8 cellular contexts compared by ENCODE assay signal in the genomic region with DNA sequence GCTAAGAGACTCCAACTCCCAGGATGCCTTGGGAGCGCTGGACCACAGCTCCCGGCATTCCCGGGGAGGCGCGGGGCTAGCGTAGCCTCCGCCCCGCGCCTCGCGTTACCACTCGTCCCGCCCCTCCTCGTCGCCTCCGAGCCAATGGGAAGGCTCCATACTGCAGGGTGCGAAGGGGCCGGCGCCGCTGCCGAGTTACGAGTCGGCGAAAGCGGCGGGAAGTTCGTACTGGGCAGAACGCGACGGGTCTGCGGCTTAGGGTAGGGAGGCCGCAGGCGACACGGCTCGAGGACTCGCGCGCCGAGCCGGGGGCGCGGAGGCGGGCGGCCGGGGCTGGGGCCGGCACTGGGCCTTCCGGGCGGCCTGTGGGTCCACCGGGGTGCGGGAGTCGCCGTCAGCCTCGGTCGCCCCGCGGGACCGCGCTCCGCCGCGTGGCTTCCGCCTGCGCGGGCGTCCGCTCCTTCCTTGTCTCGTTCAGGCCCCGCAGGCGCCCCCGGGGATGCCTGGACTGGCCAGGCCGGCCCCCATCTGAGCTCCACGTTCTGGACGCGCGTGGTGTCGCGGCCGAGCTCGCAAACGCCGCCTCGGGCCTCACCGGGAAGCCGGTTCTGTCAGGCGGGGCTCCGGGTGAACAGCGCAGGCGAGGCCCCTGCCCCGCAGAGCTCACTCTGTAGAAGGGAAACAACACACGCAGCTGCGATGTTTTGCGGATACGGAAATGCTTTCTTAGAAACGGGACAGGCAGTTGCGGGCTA. TPM values are rescaled to one million over a fixed set of nuclear protein-coding genes. Genes with fewer than 3 reads are reported as not detected.
DNase-seq lines count a peak whose midpoint lies in the region; ATAC-seq and TF ChIP-seq lines count a peak whose summit lies in the region.

A gene with protein sequence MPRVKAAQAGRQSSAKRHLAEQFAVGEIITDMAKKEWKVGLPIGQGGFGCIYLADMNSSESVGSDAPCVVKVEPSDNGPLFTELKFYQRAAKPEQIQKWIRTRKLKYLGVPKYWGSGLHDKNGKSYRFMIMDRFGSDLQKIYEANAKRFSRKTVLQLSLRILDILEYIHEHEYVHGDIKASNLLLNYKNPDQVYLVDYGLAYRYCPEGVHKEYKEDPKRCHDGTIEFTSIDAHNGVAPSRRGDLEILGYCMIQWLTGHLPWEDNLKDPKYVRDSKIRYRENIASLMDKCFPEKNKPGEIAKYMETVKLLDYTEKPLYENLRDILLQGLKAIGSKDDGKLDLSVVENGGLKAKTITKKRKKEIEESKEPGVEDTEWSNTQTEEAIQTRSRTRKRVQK (plus strand): TSS at position 195 of the 755 bp plus-strand sequence. CDS start 36,090 bp downstream, outside the sequence.

- TF ChIP-seq CTCF in dorsolateral prefrontal cortex (IDR thresholded peaks at IDR 0.05 in 54 of 56, conservative IDR thresholded peaks at IDR 0.05 in 2 of 56; ENCODE audit: low read depth in 1 of 56, partially characterized antibody in 56 of 56) (peak in 28 of 56 donors; percentile 5 to 59 (median 32)), right lobe of liver (IDR thresholded peaks at IDR 0.05) (no peak)

- DNase-seq in CD4-positive, alpha-beta memory T cell, result peak; percentile 90 to 93 (median 91)
- DNase-seq in HK-2 (ENCODE audit: unreplicated experiment) (peak; percentile 95), NCI-H82 treated with DMSO at 0.1 percent for 48 hours (lab: John Stamatoyannopoulos, UW; ENCODE audit: unreplicated experiment) (peak; percentile 86), dorsolateral prefrontal cortex (peak; percentile 95 to 99 (median 97)), right lobe of liver (peak; percentile 97 to 98 (median 98))
- peak; percentile 95 for DNase-seq in activated CD4-positive, alpha-beta T cell treated with anti-CD3 and anti-CD28 coated beads, Interleukin-2, amount 50 U/mL, for 48 hours
- peak; percentile 97 for DNase-seq in stimulated activated CD4-positive, alpha-beta T cell treated with anti-CD3 and anti-CD28 coated beads, Interleukin-4, amount 100 ng/mL, for 24 hours

- TF ChIP-seq POLR2A in right lobe of liver (IDR thresholded peaks at IDR 0.05), result no peak

- peaks cover 0 to 6% of the 10 kb centered on the region in 2 donors for H3K36me3 Mint-ChIP-seq in CD4-positive, alpha-beta memory T cell

- peaks cover 12 to 29% (median 19%) of the 10 kb centered on the region in 4 donors for H3K4me1 Mint-ChIP-seq in CD4-positive, alpha-beta memory T cell

- no peaks in the 10 kb centered on the region for H3K9me3 Mint-ChIP-seq in CD4-positive, alpha-beta memory T cell

- H3K27ac Mint-ChIP-seq in CD4-positive, alpha-beta memory T cell, result peak within 1 kb of the TSS; percentile 90 to 94 (median 92)

- no peaks in the 10 kb centered on the region for H3K9me3 ChIP-seq in CD4-positive, alpha-beta memory T cell (ENCODE audit: control insufficient read depth in 1 of 2, low read length in 2 of 2)
- no peaks in the 10 kb centered on the region for H3K9me3 ChIP-seq in right lobe of liver

- CTCF ChIA-PET in CD4-positive, alpha-beta memory T cell (lab: Charles Lee; ENCODE audit: partially characterized antibody), result interaction anchor here (0.7 kb wide), 1 partner anchor 55 kb away, joined by 3 read pairs; no protein-coding TSS in a partner anchor

- peak within 1 kb of the TSS; percentile 65 for H3K27ac ChIP-seq in CD4-positive, alpha-beta memory T cell (ENCODE audit: low read depth, low read length)
- H3K27ac ChIP-seq in dorsolateral prefrontal cortex (peak within 1 kb of the TSS in 15 of 59 donors; percentile 11 to 77 (median 51)), right lobe of liver (peak within 1 kb of the TSS in 2 of 3 donors; percentile 8 to 33)

- POLR2A ChIA-PET in CD4-positive, alpha-beta memory T cell (lab: Charles Lee; ENCODE audit: partially characterized antibody), result interaction anchor here (0.6 to 1.6 kb wide), 5 partner anchors 10 to 1181 kb away, joined by 3 to 8 read pairs (median 3); no protein-coding TSS in a partner anchor

- ATAC-seq in GM19455 (IDR thresholded peaks at IDR 0.05; ENCODE audit: unreplicated experiment) (peak; percentile 98), right lobe of liver (peak; percentile 100)

- peaks cover 21% of the 10 kb centered on the region for H3K4me1 ChIP-seq in CD4-positive, alpha-beta memory T cell (ENCODE audit: insufficient read depth, low read length)
- H3K4me1 ChIP-seq in right lobe of liver, result peaks cover 0 to 7% (median 0%) of the 10 kb centered on the region in 4 donors

- peak within 1 kb of the TSS; percentile 84 to 96 (median 90) for H3K4me3 Mint-ChIP-seq in CD4-positive, alpha-beta memory T cell

- peaks cover 0 to 9% of the 10 kb centered on the region in 2 donors for H3K27me3 Mint-ChIP-seq in CD4-positive, alpha-beta memory T cell

- H3K4me3 ChIP-seq in CD4-positive, alpha-beta memory T cell (ENCODE audit: low read length in 2 of 2), result peak within 1 kb of the TSS; percentile 54 to 71
- H3K4me3 ChIP-seq in dorsolateral prefrontal cortex (peak within 1 kb of the TSS; percentile 64 to 93 (median 80)), right lobe of liver (peak within 1 kb of the TSS; percentile 52 to 80 (median 65))

- 0% methylated on average over 7 of the region's 95 CpGs for WGBS in right lobe of liver (ENCODE audit: insufficient coverage, low coverage, low lambda C conversion rate, missing lambda C conversion rate)

- no peaks in the 10 kb centered on the region for H3K36me3 ChIP-seq in CD4-positive, alpha-beta memory T cell (ENCODE audit: insufficient read depth, low read length)
- H3K36me3 ChIP-seq in right lobe of liver, result no peaks in the 10 kb centered on the region

- intact Hi-C loops in CD4-positive, alpha-beta memory T cell (cut with micrococcal nuclease), result loop anchor here (1.0 to 10.0 kb wide), 4 partner anchors 35 to 327 kb away; a partner anchor contains a TSS
- intact Hi-C loops in dorsolateral prefrontal cortex (cut with DNase I), result loop anchor here in 1 of 2 donors (5.0 kb wide), 2 partner anchors 40 to 295 kb away; a partner anchor contains a TSS
- intact Hi-C loops in right lobe of liver (cut with DNase I), result no loop called here

- no peaks in the 10 kb centered on the region for H3K27me3 ChIP-seq in CD4-positive, alpha-beta memory T cell (ENCODE audit: insufficient read depth, low read length)
- H3K27me3 ChIP-seq in dorsolateral prefrontal cortex (no peaks in the 10 kb centered on the region), right lobe of liver (no peaks in the 10 kb centered on the region)

RNA-seq across cellular contexts. Expression of the gene that starts here (rescaled TPM):
- 10 to 100 TPM; 40.2 to 41.0 TPM for total RNA-seq in CD4-positive, alpha-beta memory T cell
- 10 to 100 TPM; 33.4 to 55.6 TPM for polyA plus RNA-seq in CD4-positive, alpha-beta memory T cell
- total RNA-seq in dorsolateral prefrontal cortex (10 to 100 TPM; 12.5 to 31.3 (median 20.6) TPM), right lobe of liver (1 to 10 TPM; 1.8 to 6.9 (median 3.8) TPM)
